Comparison of ENCODE assay signal across 35 cellular contexts in genomic region chr7:46297515-46297914, GRCh38.
"Had no signal": no experiment of that assay in that cellular context is flagged by ENCODE, and none has a peak within 500 bp of the region (broad histone marks: within the 10 kb centered on the region; RNA-seq: fewer than 3 reads in every experiment).

No MANE protein-coding gene starts in this region.

- H3K4me3 ChIP-seq: MG63 had no signal

- DNase-seq: Karpas-422, MG63, MM.1S, MV-4-11, NCI-H1048, NCI-H1092, NCI-H1092 treated with DMSO at 0.1 percent for 48 hours, NCI-H1105, NCI-H1105 treated with DMSO at 0.1 percent for 48 hours, NCI-H1417, NCI-H1417 treated with DMSO at 0.1 percent for 48 hours, NCI-H1436, NCI-H1436 treated with DMSO at 0.1 percent for 48 hours, NCI-H146, NCI-H1694, NCI-H1694 treated with DMSO at 0.1 percent for 48 hours, NCI-H187, NCI-H187 treated with DMSO at 0.1 percent for 48 hours, NCI-H1930, NCI-H2029, NCI-H2029 treated with DMSO at 0.1 percent for 48 hours, NCI-H2081, NCI-H2081 treated with DMSO at 0.1 percent for 48 hours, NCI-H2107, NCI-H2171, NCI-H2171 treated with DMSO at 0.1 percent for 48 hours, NCI-H2227 treated with DMSO at 0.1 percent for 48 hours, NCI-H226, NCI-H345, NCI-H446, NCI-H446 treated with DMSO at 0.1 percent for 48 hours, NCI-H510A, NCI-H510A treated with DMSO at 0.1 percent for 48 hours, NCI-H524 had no signal

- H3K27ac ChIP-seq: KMS-11 had no signal

- H3K27me3 ChIP-seq: MG63 had no signal

- H3K36me3 ChIP-seq: MG63 had no signal

- H3K9ac ChIP-seq: KMS-11 had no signal
